Comparison of ENCODE assay signal across 11 cellular contexts in genomic region chr2:98654702-98655488, GRCh38. TPM values are rescaled to one million over a fixed set of nuclear protein-coding genes. Genes with fewer than 3 reads are reported as not detected.
DNase-seq lines count a peak whose midpoint lies in the region; ATAC-seq and TF ChIP-seq lines count a peak whose summit lies in the region.
"Had no signal": no experiment of that assay in that cellular context is flagged by ENCODE, and none has a peak within 500 bp of the region (broad histone marks: within the 10 kb centered on the region; RNA-seq: fewer than 3 reads in every experiment).

No MANE protein-coding gene starts in this region.

- CTCF ChIA-PET in activated B cell treated with CpG ODN at 0.5 μM for 24 hours (lab: Charles Lee), result no interaction called here

- no peak for TF ChIP-seq CTCF in activated B cell treated with CpG ODN at 0.5 μM for 24 hours (IDR thresholded peaks at IDR 0.05)

- H3K4me1 Mint-ChIP-seq in activated B cell treated with CpG ODN at 0.5 μM for 24 hours, result peaks cover 26% of the 10 kb centered on the region

- peaks cover 9% of the 10 kb centered on the region for H3K36me3 Mint-ChIP-seq in activated B cell treated with CpG ODN at 0.5 μM for 24 hours (ENCODE audit: low read depth)

- H3K4me3 Mint-ChIP-seq in activated B cell treated with CpG ODN at 0.5 μM for 24 hours, result no peak overlapping the region

- H3K27me3 Mint-ChIP-seq in activated B cell treated with CpG ODN at 0.5 μM for 24 hours, result no peaks in the 10 kb centered on the region

- H3K27ac Mint-ChIP-seq in activated B cell treated with CpG ODN at 0.5 μM for 24 hours, result peak overlapping the region; percentile 38

- no peaks in the 10 kb centered on the region for H3K9me3 Mint-ChIP-seq in activated B cell treated with CpG ODN at 0.5 μM for 24 hours

- peak; percentile 62 for ATAC-seq in activated B cell treated with CpG ODN at 0.5 μM for 24 hours (ENCODE audit: low read depth)
- ATAC-seq in GM21786 (IDR thresholded peaks at IDR 0.05; ENCODE audit: unreplicated experiment), result no peak
- ATAC-seq: A549 had no signal

- intact Hi-C loops in activated B cell treated with CpG ODN at 0.5 μM for 24 hours (cut with micrococcal nuclease), result no loop called here

- peak; percentile 9 for DNase-seq in NCI-H2227 (lab: John Stamatoyannopoulos, UW; ENCODE audit: unreplicated experiment)
- DNase-seq in NCI-H2227 treated with DMSO at 0.1 percent for 48 hours (lab: John Stamatoyannopoulos, UW), result no peak
- peak; percentile 86 for DNase-seq in Jurkat, Clone E6-1 (ENCODE audit: low read depth, low spot score)
- no peak for DNase-seq in activated B cell treated with CpG ODN at 0.5 μM for 24 hours
- DNase-seq in midbrain (lab: John Stamatoyannopoulos, UW), result peak; percentile 7
- no peak for DNase-seq in NCI-H524 (lab: John Stamatoyannopoulos, UW)
- no peak for DNase-seq in H4 (ENCODE audit: low spot score)
- DNase-seq: NCI-H446, uterus had no signal

- POLR2A ChIA-PET in activated B cell treated with CpG ODN at 0.5 μM for 24 hours (lab: Charles Lee), result no interaction called here

- H3K4me3 ChIP-seq in Jurkat, Clone E6-1 (ENCODE audit: low read length), result no peak overlapping the region
- H3K4me3 ChIP-seq: A549, uterus had no signal

RNA-seq across cellular contexts. Expression of gene UNC50, which starts 46.5 kb away (rescaled TPM):
- 44.8 TPM for polyA plus RNA-seq in Jurkat, Clone E6-1 (2012; ENCODE audit: insufficient read depth, insufficient read length)
- 35.3 and 36.3 TPM in 2 replicates for total RNA-seq in activated B cell treated with CpG ODN at 0.5 μM for 24 hours
- 68.5 and 78.7 TPM in 2 replicates for total RNA-seq in H4 (2014; rRNA removed; shearing (Covaris generic))

RNA-seq across cellular contexts. Expression of gene COA5, which starts 46.6 kb away (rescaled TPM):
- polyA plus RNA-seq in Jurkat, Clone E6-1 (2012; ENCODE audit: insufficient read depth, insufficient read length), result 41.6 TPM
- 31.5 and 37.6 TPM in 2 replicates for total RNA-seq in activated B cell treated with CpG ODN at 0.5 μM for 24 hours
- 28.0 and 29.8 TPM in 2 replicates for total RNA-seq in H4 (2014; rRNA removed; shearing (Covaris generic))

Comparison
In these comparisons a context has a peak if more than half of its experiments do, and no peak if none do; other contexts are left out.
1. DNase-seq: peak in NCI-H2227 (single experiment), Jurkat, Clone E6-1 (single experiment) and midbrain (single experiment); none in NCI-H2227 treated with DMSO at 0.1 percent for 48 hours (single experiment), activated B cell treated with CpG ODN at 0.5 μM for 24 hours (single experiment), NCI-H524 (0 of 2) and H4 (single experiment).